In genomic region chr7:141478845-141479244, GRCh38 we compare ENCODE assay signal across 8 cellular contexts.
"Had no signal": no experiment of that assay in that cellular context is flagged by ENCODE, and none has a peak within 500 bp of the region (broad histone marks: within the 10 kb centered on the region; RNA-seq: fewer than 3 reads in every experiment).

No MANE protein-coding gene starts in this region.

- H3K4me3 ChIP-seq: GM12878 had no signal

- ATAC-seq: GM12878 had no signal

- DNase-seq: GDM1, GF-D8 had no signal

- FAIRE-seq: G401.6, GM12878, GM12891, GM12892, GM18507, GM19239 had no signal
